Comparison of ENCODE assay signal across 12 cellular contexts in the genomic region with DNA sequence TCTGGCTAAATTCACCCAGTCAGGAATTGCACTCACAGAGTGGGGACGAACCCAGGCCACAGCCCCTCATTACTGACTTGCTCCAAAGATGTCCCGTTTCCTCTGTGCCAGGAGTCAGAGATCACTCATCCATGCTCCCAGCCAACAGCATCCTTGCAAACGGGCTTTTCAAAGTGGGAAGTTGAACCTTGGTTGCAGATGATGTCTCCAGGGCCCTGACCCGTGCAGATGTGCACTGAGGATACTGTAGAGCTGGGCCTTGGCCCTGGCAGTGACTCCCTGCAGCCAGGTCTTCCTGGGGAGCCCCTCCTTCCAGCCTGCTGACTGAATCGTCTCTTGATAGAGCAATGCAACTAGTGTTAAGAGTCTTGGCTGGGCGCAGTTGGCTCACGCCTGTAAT.
DNase-seq lines count a peak whose midpoint lies in the region; ATAC-seq lines count a peak whose summit lies in the region.
"Had no signal": no experiment of that assay in that cellular context is flagged by ENCODE, and none has a peak within 500 bp of the region (broad histone marks: within the 10 kb centered on the region; RNA-seq: fewer than 3 reads in every experiment).

No MANE protein-coding gene starts in this region.

- H3K27me3 Mint-ChIP-seq in activated naive CD4-positive, alpha-beta T cell treated with anti-CD3 and anti-CD28 coated beads, Interleukin-2, amount 50 U/mL, for 24 hours: no peaks in the 10 kb centered on the region
- no peaks in the 10 kb centered on the region for H3K27me3 Mint-ChIP-seq in memory B cell

- peak overlapping the region; percentile 55 for H3K27ac Mint-ChIP-seq in activated naive CD4-positive, alpha-beta T cell treated with anti-CD3 and anti-CD28 coated beads, Interleukin-2, amount 50 U/mL, for 24 hours
- H3K27ac Mint-ChIP-seq in memory B cell: peak overlapping the region; percentile 98

- peaks cover 96% of the 10 kb centered on the region for H3K4me1 Mint-ChIP-seq in activated naive CD4-positive, alpha-beta T cell treated with anti-CD3 and anti-CD28 coated beads, Interleukin-2, amount 50 U/mL, for 24 hours
- peaks cover 50% of the 10 kb centered on the region for H3K4me1 Mint-ChIP-seq in memory B cell

- peak overlapping the region; percentile 42 for H3K4me3 Mint-ChIP-seq in activated naive CD4-positive, alpha-beta T cell treated with anti-CD3 and anti-CD28 coated beads, Interleukin-2, amount 50 U/mL, for 24 hours
- no peak overlapping the region for H3K4me3 Mint-ChIP-seq in memory B cell

- ATAC-seq in memory B cell (ENCODE audit: low read depth) (no peak), GM18517 (IDR thresholded peaks at IDR 0.05; ENCODE audit: unreplicated experiment) (no peak), GM21360 (IDR thresholded peaks at IDR 0.05; ENCODE audit: unreplicated experiment) (no peak)

- H3K9me3 Mint-ChIP-seq in activated naive CD4-positive, alpha-beta T cell treated with anti-CD3 and anti-CD28 coated beads, Interleukin-2, amount 50 U/mL, for 24 hours: no peaks in the 10 kb centered on the region
- no peaks in the 10 kb centered on the region for H3K9me3 Mint-ChIP-seq in memory B cell

- H3K36me3 Mint-ChIP-seq in activated naive CD4-positive, alpha-beta T cell treated with anti-CD3 and anti-CD28 coated beads, Interleukin-2, amount 50 U/mL, for 24 hours: peaks cover 18% of the 10 kb centered on the region
- peaks cover 15% of the 10 kb centered on the region for H3K36me3 Mint-ChIP-seq in memory B cell

- DNase-seq in stimulated activated CD4-positive, alpha-beta T cell treated with anti-CD3 and anti-CD28 coated beads, Interleukin-4, amount 100 ng/mL, for 24 hours: peak; percentile 4
- DNase-seq in stimulated activated CD4-positive, alpha-beta T cell treated with anti-CD3 and anti-CD28 coated beads, Interleukin-4, amount 100 ng/mL, for 1 hour: no peak
- no peak for DNase-seq in memory B cell (ENCODE audit: low spot score in 2 of 2)
- DNase-seq in DMS53 (lab: John Stamatoyannopoulos, UW): no peak
- DNase-seq in NCI-H2081 (lab: John Stamatoyannopoulos, UW): no peak
- DNase-seq: BE2C, GOT3, MM.1S, OCI-M1 had no signal
